2 cellular contexts compared by ENCODE assay signal in the genomic region with DNA sequence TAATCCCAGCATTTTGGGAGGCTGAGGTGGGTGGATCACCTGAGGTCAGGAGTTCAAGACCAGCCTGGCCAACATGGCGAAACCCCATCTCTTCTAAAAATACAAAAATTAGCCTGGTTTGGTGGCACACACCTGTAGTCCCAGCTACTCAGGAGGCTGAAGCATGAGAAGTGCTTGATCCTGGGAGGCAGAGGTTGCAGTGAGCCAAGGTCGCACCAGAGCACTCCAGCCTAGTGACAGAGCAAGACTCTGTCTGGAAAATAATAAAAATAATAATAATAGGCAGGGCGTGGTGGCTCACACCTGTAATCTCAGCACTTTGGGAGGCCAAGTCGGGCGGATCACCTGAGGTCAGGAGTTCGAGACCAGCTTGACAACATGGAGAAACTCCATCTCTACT. TPM values are rescaled to one million over a fixed set of nuclear protein-coding genes. Genes with fewer than 3 reads are reported as not detected.
"Had no signal": no experiment of that assay in that cellular context is flagged by ENCODE, and none has a peak within 500 bp of the region (broad histone marks: within the 10 kb centered on the region; RNA-seq: fewer than 3 reads in every experiment).

No MANE protein-coding gene starts in this region.

RNA-seq across cellular contexts. Expression of a gene that starts 34.6 kb away (rescaled TPM):
- total RNA-seq: PC-3, SJSA1 had no signal
